1 cellular context compared by ENCODE assay signal in the genomic region with DNA sequence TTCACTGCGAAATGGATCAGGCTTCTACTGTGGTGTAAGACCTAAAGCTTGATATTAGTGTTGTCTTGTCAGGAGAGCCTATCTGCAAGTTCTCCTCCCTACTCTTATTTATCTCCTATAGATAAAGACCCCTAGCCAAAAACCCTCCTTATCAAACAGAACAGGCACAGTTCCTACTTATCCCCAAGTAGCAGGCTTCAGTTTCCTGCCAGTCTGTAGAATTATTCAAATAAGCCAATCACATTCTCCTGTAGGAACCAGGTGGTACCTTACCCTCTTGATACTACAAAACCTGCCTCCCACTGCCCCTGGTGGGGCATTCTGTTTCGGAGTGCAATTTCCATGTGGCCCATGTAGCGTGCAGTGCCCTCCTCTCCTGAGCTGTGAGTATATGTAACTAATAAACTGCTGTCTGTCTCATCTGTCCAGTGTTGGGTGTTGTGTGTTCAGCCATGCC.
TF ChIP-seq lines count a peak whose summit lies in the region.

No MANE protein-coding gene starts in this region.

TF ChIP-seq in K562, 482 proteins besides CTCF, POLR2A, EP300 and RAD21 (continued from another document and continues in another):
- TF ChIP-seq, protein P1, sequence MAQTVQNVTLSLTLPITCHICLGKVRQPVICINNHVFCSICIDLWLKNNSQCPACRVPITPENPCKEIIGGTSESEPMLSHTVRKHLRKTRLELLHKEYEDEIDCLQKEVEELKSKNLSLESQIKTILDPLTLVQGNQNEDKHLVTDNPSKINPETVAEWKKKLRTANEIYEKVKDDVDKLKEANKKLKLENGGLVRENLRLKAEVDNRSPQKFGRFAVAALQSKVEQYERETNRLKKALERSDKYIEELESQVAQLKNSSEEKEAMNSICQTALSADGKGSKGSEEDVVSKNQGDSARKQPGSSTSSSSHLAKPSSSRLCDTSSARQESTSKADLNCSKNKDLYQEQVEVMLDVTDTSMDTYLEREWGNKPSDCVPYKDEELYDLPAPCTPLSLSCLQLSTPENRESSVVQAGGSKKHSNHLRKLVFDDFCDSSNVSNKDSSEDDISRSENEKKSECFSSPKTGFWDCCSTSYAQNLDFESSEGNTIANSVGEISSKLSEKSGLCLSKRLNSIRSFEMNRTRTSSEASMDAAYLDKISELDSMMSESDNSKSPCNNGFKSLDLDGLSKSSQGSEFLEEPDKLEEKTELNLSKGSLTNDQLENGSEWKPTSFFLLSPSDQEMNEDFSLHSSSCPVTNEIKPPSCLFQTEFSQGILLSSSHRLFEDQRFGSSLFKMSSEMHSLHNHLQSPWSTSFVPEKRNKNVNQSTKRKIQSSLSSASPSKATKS (CRISPR knock-in tag; IDR thresholded peaks at IDR 0.05), result no peak
- TF ChIP-seq ZNF347 (CRISPR knock-in tag; IDR thresholded peaks at IDR 0.05; ENCODE audit: low read depth) (no peak), MTA2 (IDR thresholded peaks at IDR 0.05; ENCODE audit: low read depth) (peak; percentile 59), NFYB (IDR thresholded peaks at IDR 0.05; ENCODE audit: extremely low read depth, insufficient read length) (peak; percentile 50), SRSF1 (IDR thresholded peaks at IDR 0.05; ENCODE audit: low read depth, low read length) (no peak), RB1 (IDR thresholded peaks at IDR 0.05; ENCODE audit: low read depth) (no peak), MCM2 (IDR thresholded peaks at IDR 0.05; ENCODE audit: low read depth) (no peak), FOXM1 (IDR thresholded peaks at IDR 0.05; ENCODE audit: low read depth) (peak; percentile 97), FOXM1 (CRISPR knock-in tag; IDR thresholded peaks at IDR 0.05; ENCODE audit: low read depth) (peak; percentile 62; the same call in 1 of the 2 replicates), NFE2 (IDR thresholded peaks at IDR 0.05; ENCODE audit: low read depth) (no peak), RBM15 (IDR thresholded peaks at IDR 0.05; ENCODE audit: insufficient read depth, low read length) (no peak), EP400 (IDR thresholded peaks at IDR 0.05) (0 out of 2 replicates have a peak, but pooled peaks have one; percentile 14), ZNF140 (CRISPR knock-in tag; IDR thresholded peaks at IDR 0.05) (no peak), ADNP (tag; IDR thresholded peaks at IDR 0.05) (no peak), SOX6 (IDR thresholded peaks at IDR 0.05) (peak; percentile 57), TCF3 (CRISPR knock-in tag; IDR thresholded peaks at IDR 0.05) (peak; percentile 74), CBX3 (IDR thresholded peaks at IDR 0.05; ENCODE audit: borderline replicate concordance in 1 of 2, low read length in 2 of 2) (no peak), JUND (IDR thresholded peaks at IDR 0.05; ENCODE audit: borderline replicate concordance, low read depth, low read length) (0 out of 2 replicates have a peak, but pooled peaks have one; percentile 4), JUND (tag; IDR thresholded peaks at IDR 0.05; ENCODE audit: borderline replicate concordance, low read depth, low read length) (no peak), POLR3G (IDR thresholded peaks at IDR 0.05; ENCODE audit: extremely low read depth, insufficient read length, insufficient replicate concordance) (no peak), DACH1 (IDR thresholded peaks at IDR 0.05; ENCODE audit: partially characterized antibody) (peak; percentile 30), BRD9 (IDR thresholded peaks at IDR 0.05; ENCODE audit: low read depth, partially characterized antibody) (no peak), ZNF583 (CRISPR knock-in tag; IDR thresholded peaks at IDR 0.05) (no peak), SRF (CRISPR knock-in tag; IDR thresholded peaks at IDR 0.05) (no peak), FOXK1 (CRISPR knock-in tag; IDR thresholded peaks at IDR 0.05; ENCODE audit: borderline replicate concordance) (no peak), BACH1 (tag; IDR thresholded peaks at IDR 0.05) (no peak), KDM1A (IDR thresholded peaks at IDR 0.05) (peak in 1 of 2 experiments; percentile 11; a peak in 1 of 4 replicates), CBFA2T3 (IDR thresholded peaks at IDR 0.05) (peak; percentile 87), ZNF384 (IDR thresholded peaks at IDR 0.05; ENCODE audit: low read depth, low read length) (no peak), CBFA2T2 (conservative IDR thresholded peaks at IDR 0.05) (peak; percentile 76), PCBP2 (IDR thresholded peaks at IDR 0.05; ENCODE audit: low read depth, low read length, poor library complexity, severe bottlenecking) (no peak), ZNF551 (CRISPR knock-in tag; IDR thresholded peaks at IDR 0.05) (no peak), MYBL2 (IDR thresholded peaks at IDR 0.05; ENCODE audit: low read depth) (peak; percentile 87), MYBL2 (CRISPR knock-in tag; IDR thresholded peaks at IDR 0.05; ENCODE audit: borderline replicate concordance) (no peak), CCNT2 (IDR thresholded peaks at IDR 0.05; ENCODE audit: borderline replicate concordance, extremely low read depth, insufficient read length, low read depth, low read length) (peak; percentile 39), GATA2 (CRISPR knock-in tag; IDR thresholded peaks at IDR 0.05) (no peak)
- TF ChIP-seq, protein P2, sequence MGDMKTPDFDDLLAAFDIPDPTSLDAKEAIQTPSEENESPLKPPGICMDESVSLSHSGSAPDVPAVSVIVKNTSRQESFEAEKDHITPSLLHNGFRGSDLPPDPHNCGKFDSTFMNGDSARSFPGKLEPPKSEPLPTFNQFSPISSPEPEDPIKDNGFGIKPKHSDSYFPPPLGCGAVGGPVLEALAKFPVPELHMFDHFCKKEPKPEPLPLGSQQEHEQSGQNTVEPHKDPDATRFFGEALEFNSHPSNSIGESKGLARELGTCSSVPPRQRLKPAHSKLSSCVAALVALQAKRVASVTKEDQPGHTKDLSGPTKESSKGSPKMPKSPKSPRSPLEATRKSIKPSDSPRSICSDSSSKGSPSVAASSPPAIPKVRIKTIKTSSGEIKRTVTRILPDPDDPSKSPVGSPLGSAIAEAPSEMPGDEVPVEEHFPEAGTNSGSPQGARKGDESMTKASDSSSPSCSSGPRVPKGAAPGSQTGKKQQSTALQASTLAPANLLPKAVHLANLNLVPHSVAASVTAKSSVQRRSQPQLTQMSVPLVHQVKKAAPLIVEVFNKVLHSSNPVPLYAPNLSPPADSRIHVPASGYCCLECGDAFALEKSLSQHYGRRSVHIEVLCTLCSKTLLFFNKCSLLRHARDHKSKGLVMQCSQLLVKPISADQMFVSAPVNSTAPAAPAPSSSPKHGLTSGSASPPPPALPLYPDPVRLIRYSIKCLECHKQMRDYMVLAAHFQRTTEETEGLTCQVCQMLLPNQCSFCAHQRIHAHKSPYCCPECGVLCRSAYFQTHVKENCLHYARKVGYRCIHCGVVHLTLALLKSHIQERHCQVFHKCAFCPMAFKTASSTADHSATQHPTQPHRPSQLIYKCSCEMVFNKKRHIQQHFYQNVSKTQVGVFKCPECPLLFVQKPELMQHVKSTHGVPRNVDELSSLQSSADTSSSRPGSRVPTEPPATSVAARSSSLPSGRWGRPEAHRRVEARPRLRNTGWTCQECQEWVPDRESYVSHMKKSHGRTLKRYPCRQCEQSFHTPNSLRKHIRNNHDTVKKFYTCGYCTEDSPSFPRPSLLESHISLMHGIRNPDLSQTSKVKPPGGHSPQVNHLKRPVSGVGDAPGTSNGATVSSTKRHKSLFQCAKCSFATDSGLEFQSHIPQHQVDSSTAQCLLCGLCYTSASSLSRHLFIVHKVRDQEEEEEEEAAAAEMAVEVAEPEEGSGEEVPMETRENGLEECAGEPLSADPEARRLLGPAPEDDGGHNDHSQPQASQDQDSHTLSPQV (IDR thresholded peaks at IDR 0.05), result peak; percentile 53; the same call in 1 of the 2 replicates
- TF ChIP-seq, protein P3, sequence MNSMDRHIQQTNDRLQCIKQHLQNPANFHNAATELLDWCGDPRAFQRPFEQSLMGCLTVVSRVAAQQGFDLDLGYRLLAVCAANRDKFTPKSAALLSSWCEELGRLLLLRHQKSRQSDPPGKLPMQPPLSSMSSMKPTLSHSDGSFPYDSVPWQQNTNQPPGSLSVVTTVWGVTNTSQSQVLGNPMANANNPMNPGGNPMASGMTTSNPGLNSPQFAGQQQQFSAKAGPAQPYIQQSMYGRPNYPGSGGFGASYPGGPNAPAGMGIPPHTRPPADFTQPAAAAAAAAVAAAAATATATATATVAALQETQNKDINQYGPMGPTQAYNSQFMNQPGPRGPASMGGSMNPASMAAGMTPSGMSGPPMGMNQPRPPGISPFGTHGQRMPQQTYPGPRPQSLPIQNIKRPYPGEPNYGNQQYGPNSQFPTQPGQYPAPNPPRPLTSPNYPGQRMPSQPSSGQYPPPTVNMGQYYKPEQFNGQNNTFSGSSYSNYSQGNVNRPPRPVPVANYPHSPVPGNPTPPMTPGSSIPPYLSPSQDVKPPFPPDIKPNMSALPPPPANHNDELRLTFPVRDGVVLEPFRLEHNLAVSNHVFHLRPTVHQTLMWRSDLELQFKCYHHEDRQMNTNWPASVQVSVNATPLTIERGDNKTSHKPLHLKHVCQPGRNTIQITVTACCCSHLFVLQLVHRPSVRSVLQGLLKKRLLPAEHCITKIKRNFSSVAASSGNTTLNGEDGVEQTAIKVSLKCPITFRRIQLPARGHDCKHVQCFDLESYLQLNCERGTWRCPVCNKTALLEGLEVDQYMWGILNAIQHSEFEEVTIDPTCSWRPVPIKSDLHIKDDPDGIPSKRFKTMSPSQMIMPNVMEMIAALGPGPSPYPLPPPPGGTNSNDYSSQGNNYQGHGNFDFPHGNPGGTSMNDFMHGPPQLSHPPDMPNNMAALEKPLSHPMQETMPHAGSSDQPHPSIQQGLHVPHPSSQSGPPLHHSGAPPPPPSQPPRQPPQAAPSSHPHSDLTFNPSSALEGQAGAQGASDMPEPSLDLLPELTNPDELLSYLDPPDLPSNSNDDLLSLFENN (IDR thresholded peaks at IDR 0.05; ENCODE audit: low read depth in 2 of 2, low read length in 2 of 2), result peak in 1 of 2 experiments; percentile 44; a peak in 1 of 4 replicates
- TF ChIP-seq, protein P4, sequence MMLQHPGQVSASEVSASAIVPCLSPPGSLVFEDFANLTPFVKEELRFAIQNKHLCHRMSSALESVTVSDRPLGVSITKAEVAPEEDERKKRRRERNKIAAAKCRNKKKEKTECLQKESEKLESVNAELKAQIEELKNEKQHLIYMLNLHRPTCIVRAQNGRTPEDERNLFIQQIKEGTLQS (IDR thresholded peaks at IDR 0.05), result no peak
- TF ChIP-seq, protein P4 (CRISPR knock-in tag; conservative IDR thresholded peaks at IDR 0.05), result no peak
- TF ChIP-seq, protein P5, sequence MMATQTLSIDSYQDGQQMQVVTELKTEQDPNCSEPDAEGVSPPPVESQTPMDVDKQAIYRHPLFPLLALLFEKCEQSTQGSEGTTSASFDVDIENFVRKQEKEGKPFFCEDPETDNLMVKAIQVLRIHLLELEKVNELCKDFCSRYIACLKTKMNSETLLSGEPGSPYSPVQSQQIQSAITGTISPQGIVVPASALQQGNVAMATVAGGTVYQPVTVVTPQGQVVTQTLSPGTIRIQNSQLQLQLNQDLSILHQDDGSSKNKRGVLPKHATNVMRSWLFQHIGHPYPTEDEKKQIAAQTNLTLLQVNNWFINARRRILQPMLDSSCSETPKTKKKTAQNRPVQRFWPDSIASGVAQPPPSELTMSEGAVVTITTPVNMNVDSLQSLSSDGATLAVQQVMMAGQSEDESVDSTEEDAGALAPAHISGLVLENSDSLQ (IDR thresholded peaks at IDR 0.05), result peak; percentile 69
- TF ChIP-seq, protein P6, sequence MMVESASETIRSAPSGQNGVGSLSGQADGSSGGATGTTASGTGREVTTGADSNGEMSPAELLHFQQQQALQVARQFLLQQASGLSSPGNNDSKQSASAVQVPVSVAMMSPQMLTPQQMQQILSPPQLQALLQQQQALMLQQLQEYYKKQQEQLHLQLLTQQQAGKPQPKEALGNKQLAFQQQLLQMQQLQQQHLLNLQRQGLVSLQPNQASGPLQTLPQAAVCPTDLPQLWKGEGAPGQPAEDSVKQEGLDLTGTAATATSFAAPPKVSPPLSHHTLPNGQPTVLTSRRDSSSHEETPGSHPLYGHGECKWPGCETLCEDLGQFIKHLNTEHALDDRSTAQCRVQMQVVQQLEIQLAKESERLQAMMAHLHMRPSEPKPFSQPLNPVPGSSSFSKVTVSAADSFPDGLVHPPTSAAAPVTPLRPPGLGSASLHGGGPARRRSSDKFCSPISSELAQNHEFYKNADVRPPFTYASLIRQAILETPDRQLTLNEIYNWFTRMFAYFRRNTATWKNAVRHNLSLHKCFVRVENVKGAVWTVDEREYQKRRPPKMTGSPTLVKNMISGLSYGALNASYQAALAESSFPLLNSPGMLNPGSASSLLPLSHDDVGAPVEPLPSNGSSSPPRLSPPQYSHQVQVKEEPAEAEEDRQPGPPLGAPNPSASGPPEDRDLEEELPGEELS (CRISPR knock-in tag; IDR thresholded peaks at IDR 0.05; ENCODE audit: borderline replicate concordance), result no peak
- TF ChIP-seq, protein P7, sequence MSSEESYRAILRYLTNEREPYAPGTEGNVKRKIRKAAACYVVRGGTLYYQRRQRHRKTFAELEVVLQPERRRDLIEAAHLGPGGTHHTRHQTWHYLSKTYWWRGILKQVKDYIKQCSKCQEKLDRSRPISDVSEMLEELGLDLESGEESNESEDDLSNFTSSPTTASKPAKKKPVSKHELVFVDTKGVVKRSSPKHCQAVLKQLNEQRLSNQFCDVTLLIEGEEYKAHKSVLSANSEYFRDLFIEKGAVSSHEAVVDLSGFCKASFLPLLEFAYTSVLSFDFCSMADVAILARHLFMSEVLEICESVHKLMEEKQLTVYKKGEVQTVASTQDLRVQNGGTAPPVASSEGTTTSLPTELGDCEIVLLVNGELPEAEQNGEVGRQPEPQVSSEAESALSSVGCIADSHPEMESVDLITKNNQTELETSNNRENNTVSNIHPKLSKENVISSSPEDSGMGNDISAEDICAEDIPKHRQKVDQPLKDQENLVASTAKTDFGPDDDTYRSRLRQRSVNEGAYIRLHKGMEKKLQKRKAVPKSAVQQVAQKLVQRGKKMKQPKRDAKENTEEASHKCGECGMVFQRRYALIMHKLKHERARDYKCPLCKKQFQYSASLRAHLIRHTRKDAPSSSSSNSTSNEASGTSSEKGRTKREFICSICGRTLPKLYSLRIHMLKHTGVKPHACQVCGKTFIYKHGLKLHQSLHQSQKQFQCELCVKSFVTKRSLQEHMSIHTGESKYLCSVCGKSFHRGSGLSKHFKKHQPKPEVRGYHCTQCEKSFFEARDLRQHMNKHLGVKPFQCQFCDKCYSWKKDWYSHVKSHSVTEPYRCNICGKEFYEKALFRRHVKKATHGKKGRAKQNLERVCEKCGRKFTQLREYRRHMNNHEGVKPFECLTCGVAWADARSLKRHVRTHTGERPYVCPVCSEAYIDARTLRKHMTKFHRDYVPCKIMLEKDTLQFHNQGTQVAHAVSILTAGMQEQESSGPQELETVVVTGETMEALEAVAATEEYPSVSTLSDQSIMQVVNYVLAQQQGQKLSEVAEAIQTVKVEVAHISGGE (CRISPR knock-in tag; IDR thresholded peaks at IDR 0.05), result peak in 1 of 3 experiments; percentile 50; a peak in 2 of 6 replicates
